17 cellular contexts compared by ENCODE assay signal in genomic region chr16:75113046-75113491, GRCh38. TPM values are rescaled to one million over a fixed set of nuclear protein-coding genes. Genes with fewer than 3 reads are reported as not detected.
A peak's percentile ranks its signal among the peaks of the same experiment; 100 is the strongest.
DNase-seq lines count a peak whose midpoint lies in the region; TF ChIP-seq lines count a peak whose summit lies in the region.
"Had no signal": no experiment of that assay in that cellular context is flagged by ENCODE, and none has a peak within 500 bp of the region (broad histone marks: within the 10 kb centered on the region; RNA-seq: fewer than 3 reads in every experiment).

No MANE protein-coding gene starts in this region.

- H3K36me3 ChIP-seq in BLaER1 (0 out of 2 replicates have a peak, but pooled peaks cover 4% of the 10 kb centered on the region), WERI-Rb-1 (peaks cover 3% of the 10 kb centered on the region; the same call in 1 of the 2 replicates), mesendoderm (ENCODE audit: control insufficient read depth, insufficient read depth, low read length) (no peaks in the 10 kb centered on the region), stomach (peaks cover 0 to 22% (median 13%) of the 10 kb centered on the region in 4 donors)
- H3K36me3 ChIP-seq: transverse colon had no signal

- no peak overlapping the region for H2BK120ac ChIP-seq in mesendoderm (ENCODE audit: low read depth, low read length)

- no peak overlapping the region for H2BK15ac ChIP-seq in mesendoderm (replicated peaks; ENCODE audit: low read depth)

- no peaks in the 10 kb centered on the region for H3K27me3 ChIP-seq in BLaER1
- no peaks in the 10 kb centered on the region for H3K27me3 ChIP-seq in WERI-Rb-1 (ENCODE audit: insufficient read depth, low read depth, severe bottlenecking)
- no peaks in the 10 kb centered on the region for H3K27me3 ChIP-seq in mesendoderm (ENCODE audit: insufficient read depth, low read length, poor library complexity)
- H3K27me3 ChIP-seq in stomach, result no peaks in the 10 kb centered on the region
- H3K27me3 ChIP-seq: transverse colon had no signal

- intact Hi-C loops in stomach (cut with DNase I; ENCODE audit: low total_unique reads), result loop anchor here (5.0 kb wide), 1 partner anchor 116 kb away; the partner anchor contains the start of gene ZNRF1

- TF ChIP-seq CTCF in WERI-Rb-1 (IDR thresholded peaks at IDR 0.05; ENCODE audit: low read depth, low read length), result no peak
- TF ChIP-seq CTCF in stomach (IDR thresholded peaks at IDR 0.05), result no peak

- H3K4me2 ChIP-seq in BLaER1, result peak overlapping the region; percentile 90
- no peak overlapping the region for H3K4me2 ChIP-seq in mesendoderm (ENCODE audit: low read length)

- no peaks in the 10 kb centered on the region for H3K79me1 ChIP-seq in mesendoderm (ENCODE audit: low read length)

- H3K9me3 ChIP-seq in BLaER1 (no peaks in the 10 kb centered on the region; the same call in 1 of the 2 replicates), WERI-Rb-1 (ENCODE audit: severe bottlenecking) (no peaks in the 10 kb centered on the region), stomach (no peaks in the 10 kb centered on the region)
- H3K9me3 ChIP-seq: transverse colon had no signal

- no CpG with 5 or more reads among the region's 7 CpGs for WGBS in mesendoderm (ENCODE audit: extremely low coverage, insufficient coverage, low lambda C conversion rate)
- WGBS in stomach, 5 donors, result 31 to 51% (median 36%) methylated on average over 5 to 7 of the region's 7 CpGs

- H3K9ac ChIP-seq in BLaER1, result peak overlapping the region; percentile 82
- no peak overlapping the region for H3K9ac ChIP-seq in mesendoderm (ENCODE audit: low read length)

- no peak overlapping the region for H3K4ac ChIP-seq in mesendoderm (ENCODE audit: low read depth, low read length)

- H2BK5ac ChIP-seq in mesendoderm (ENCODE audit: low read length), result no peak overlapping the region

- H4K8ac ChIP-seq in mesendoderm (ENCODE audit: low read depth, low read length), result no peak overlapping the region

- DNase-seq in GM03348 (ENCODE audit: low spot score) (peak; percentile 5), WERI-Rb-1 (peak; percentile 78), mesendoderm (no peak), SW 1271 (lab: John Stamatoyannopoulos, UW) (no peak), HuH-7 (ENCODE audit: low spot score) (no peak), SW480 (ENCODE audit: low spot score) (no peak), stomach (no peak)
- DNase-seq: activated CD4-positive, alpha-beta T cell treated with anti-CD3 and anti-CD28 coated beads for 4 hours; activated naive CD4-positive, alpha-beta T cell; AML-193; GF-D8; KG1; NCI-H1092 treated with DMSO at 0.1 percent for 48 hours; T-helper 9 cell; transverse colon had no signal

- H3K4me3 ChIP-seq in BLaER1 (no peak overlapping the region), WERI-Rb-1 (ENCODE audit: low read depth, low read length) (no peak overlapping the region), mesendoderm (ENCODE audit: low read length) (no peak overlapping the region), stomach (no peak overlapping the region)
- H3K4me3 ChIP-seq: transverse colon had no signal

- no peaks in the 10 kb centered on the region for H3K79me2 ChIP-seq in mesendoderm (ENCODE audit: control insufficient read depth, insufficient read depth, low read length)

- no peak overlapping the region for H3K18ac ChIP-seq in mesendoderm (ENCODE audit: low read length)

- H3K23ac ChIP-seq in mesendoderm (ENCODE audit: low read length), result peak overlapping the region; percentile 4

- H3K4me1 ChIP-seq in BLaER1 (peaks cover 61% of the 10 kb centered on the region), mesendoderm (ENCODE audit: control insufficient read depth, low read depth, low read length) (peaks cover 2% of the 10 kb centered on the region), stomach (peaks cover 44 to 84% (median 71%) of the 10 kb centered on the region in 4 donors)

- no peak for TF ChIP-seq POLR2A in stomach (IDR thresholded peaks at IDR 0.05)

- H4K20me1 ChIP-seq in BLaER1, result peaks cover 31% of the 10 kb centered on the region

- peak overlapping the region; percentile 89 for H3K27ac ChIP-seq in BLaER1
- H3K27ac ChIP-seq in WERI-Rb-1, result peak overlapping the region; percentile 19; the same call in 1 of the 2 replicates
- no peak overlapping the region for H3K27ac ChIP-seq in mesendoderm (ENCODE audit: low read depth, low read length)
- H3K27ac ChIP-seq in stomach, result no peak overlapping the region
- H3K27ac ChIP-seq: transverse colon had no signal

- no peak overlapping the region for H2AK5ac ChIP-seq in mesendoderm (ENCODE audit: low read length)

- H4K5ac ChIP-seq in mesendoderm (ENCODE audit: low read length), result no peak overlapping the region

- TF ChIP-seq EP300 in stomach (IDR thresholded peaks at IDR 0.05), result no peak

- H3K56ac ChIP-seq in mesendoderm (ENCODE audit: low read length), result peak overlapping the region; percentile 35

RNA-seq across cellular contexts. Expression of gene LDHD, which starts 3.5 kb away (rescaled TPM):
- 0.32 TPM for polyA plus RNA-seq in mesendoderm (2013, experiment 1 of 2)
- polyA plus RNA-seq in mesendoderm (2013, experiment 2 of 2), result 0.35 TPM
- 100 to 1,000 TPM in 1 of 5 donors, 10 to 100 TPM in 3, 1 to 10 TPM in 1; 5.0 to 110 (median 27.2) TPM for total RNA-seq in stomach
- 10 to 100 TPM; 13.0 to 34.2 (median 21.0) TPM for polyA plus RNA-seq in stomach
- total RNA-seq: astrocyte had no signal

RNA-seq across cellular contexts. Expression of gene ZFP1, which starts 35.3 kb away (rescaled TPM):
- polyA plus RNA-seq in mesendoderm (2013, experiment 1 of 2), result 5.9 TPM
- 5.5 TPM for polyA plus RNA-seq in mesendoderm (2013, experiment 2 of 2)
- total RNA-seq in stomach, result 10 to 100 TPM in 2 of 5 donors, 1 to 10 TPM in 2, not detected in 1; 2.7 to 29.2 (median 10.2) TPM
- 1 to 10 TPM; 2.9 to 5.2 (median 3.9) TPM for polyA plus RNA-seq in stomach

Comparison
In these comparisons a context has a peak if more than half of its experiments do, and no peak if none do; other contexts are left out.
1. H3K27ac ChIP-seq: peak in BLaER1 (single experiment) and WERI-Rb-1 (single experiment); none in mesendoderm (single experiment) and stomach (0 of 5).
2. DNase-seq: peak in GM03348 (single experiment) and WERI-Rb-1 (single experiment); none in mesendoderm (single experiment), SW 1271 (0 of 2), HuH-7 (single experiment), SW480 (single experiment) and stomach (single experiment).